8 cellular contexts compared by ENCODE assay signal in genomic region chr9:112332977-112333638, GRCh38. TPM values are rescaled to one million over a fixed set of nuclear protein-coding genes. Genes with fewer than 3 reads are reported as not detected.
DNase-seq lines count a peak whose midpoint lies in the region; ATAC-seq and TF ChIP-seq lines count a peak whose summit lies in the region.

PTBP3 (minus strand) TSS chr9:112333619; CDS start chr9:112297865, 35,754 bp downstream.

- peak; percentile 89 for TF ChIP-seq POLR2A in right lobe of liver (IDR thresholded peaks at IDR 0.05)

- H3K27me3 ChIP-seq in right lobe of liver = no peaks in the 10 kb centered on the region

- peaks cover 24% of the 10 kb centered on the region for H3K4me1 Mint-ChIP-seq in dendritic cell treated with granulocyte-macrophage colony-stimulating factor and Interleukin-4, amounts not matched to agents 40 ng/mL and 50 ng/mL, for 4 days (ENCODE audit: low read depth)

- H3K27ac Mint-ChIP-seq in dendritic cell treated with granulocyte-macrophage colony-stimulating factor and Interleukin-4, amounts not matched to agents 40 ng/mL and 50 ng/mL, for 4 days = peak within 1 kb of the TSS; percentile 85

- TF ChIP-seq CTCF in right lobe of liver (IDR thresholded peaks at IDR 0.05) = no peak

- H3K4me1 ChIP-seq in right lobe of liver = peaks cover 0 to 27% (median 5%) of the 10 kb centered on the region in 4 donors

- WGBS in right lobe of liver (ENCODE audit: insufficient coverage, low coverage, low lambda C conversion rate, missing lambda C conversion rate) = no CpG with 5 or more reads among the region's 90 CpGs

- H3K36me3 ChIP-seq in right lobe of liver = no peaks in the 10 kb centered on the region

- H3K9me3 ChIP-seq in right lobe of liver = no peaks in the 10 kb centered on the region

- H3K9me3 Mint-ChIP-seq in dendritic cell treated with granulocyte-macrophage colony-stimulating factor and Interleukin-4, amounts not matched to agents 40 ng/mL and 50 ng/mL, for 4 days = no peaks in the 10 kb centered on the region

- peak within 1 kb of the TSS; percentile 79 to 93 (median 89) for H3K4me3 ChIP-seq in right lobe of liver

- H3K27me3 Mint-ChIP-seq in dendritic cell treated with granulocyte-macrophage colony-stimulating factor and Interleukin-4, amounts not matched to agents 40 ng/mL and 50 ng/mL, for 4 days = peaks cover 3% of the 10 kb centered on the region

- peaks cover 17% of the 10 kb centered on the region for H3K36me3 Mint-ChIP-seq in dendritic cell treated with granulocyte-macrophage colony-stimulating factor and Interleukin-4, amounts not matched to agents 40 ng/mL and 50 ng/mL, for 4 days (ENCODE audit: low read depth)

- intact Hi-C loops in dendritic cell treated with granulocyte-macrophage colony-stimulating factor and Interleukin-4, amounts not matched to agents 40 ng/mL and 50 ng/mL, for 4 days (cut with micrococcal nuclease) = loop anchor here (2.0 to 10.0 kb wide), 2 partner anchors 238 to 436 kb away; partner anchors contain the start of gene UGCG
- intact Hi-C loops in right lobe of liver (cut with DNase I) = no loop called here

- H3K4me3 Mint-ChIP-seq in dendritic cell treated with granulocyte-macrophage colony-stimulating factor and Interleukin-4, amounts not matched to agents 40 ng/mL and 50 ng/mL, for 4 days = peak within 1 kb of the TSS; percentile 86

- DNase-seq in 8988T (peak; percentile 58), NCI-H2196 treated with DMSO at 0.1 percent for 48 hours (lab: John Stamatoyannopoulos, UW; ENCODE audit: unreplicated experiment) (peak; percentile 35), right lobe of liver (peak; percentile 88 to 90 (median 89))
- DNase-seq in activated CD4-positive, alpha-beta T cell treated with anti-CD3 and anti-CD28 coated beads, Interleukin-2, amount 50 U/mL, for 24 hours (ENCODE audit: low read depth in 1 of 2, low spot score in 1 of 2) = peak; percentile 49 to 64
- DNase-seq in stimulated activated CD4-positive, alpha-beta T cell treated with anti-CD3 and anti-CD28 coated beads, Interleukin-4, amount 100 ng/mL, for 48 hours (ENCODE audit: low read depth in 2 of 2) = peak; percentile 58 to 63

- peak within 1 kb of the TSS; percentile 90 to 98 (median 98) for H3K27ac ChIP-seq in right lobe of liver

- ATAC-seq in GM18517 (IDR thresholded peaks at IDR 0.05; ENCODE audit: unreplicated experiment) = peak; percentile 53
- peak; percentile 47 for ATAC-seq in HG03039 (IDR thresholded peaks at IDR 0.05; ENCODE audit: unreplicated experiment)
- ATAC-seq in right lobe of liver = peak; percentile 60 to 77 (median 70)

RNA-seq across cellular contexts. Expression of gene PTBP3, which starts in this region (rescaled TPM):
- total RNA-seq in right lobe of liver = 10 to 100 TPM; 16.3 to 29.9 (median 19.3) TPM

Comparison
In these comparisons a context has a peak if more than half of its experiments do, and no peak if none do; other contexts are left out.
1. Peak in every context shown above with its lines: DNase-seq, ATAC-seq, H3K4me3 ChIP-seq and H3K27ac ChIP-seq.
2. DNase-seq: peak in every context shown above with its lines; median percentile 89 in right lobe of liver; 60 in stimulated activated CD4-positive, alpha-beta T cell treated with anti-CD3 and anti-CD28 coated beads, Interleukin-4, amount 100 ng/mL, for 48 hours; 58 in 8988T; 56 in activated CD4-positive, alpha-beta T cell treated with anti-CD3 and anti-CD28 coated beads, Interleukin-2, amount 50 U/mL, for 24 hours; 35 in NCI-H2196 treated with DMSO at 0.1 percent for 48 hours.